Comparison of ENCODE assay signal across 18 cellular contexts in the genomic region with DNA sequence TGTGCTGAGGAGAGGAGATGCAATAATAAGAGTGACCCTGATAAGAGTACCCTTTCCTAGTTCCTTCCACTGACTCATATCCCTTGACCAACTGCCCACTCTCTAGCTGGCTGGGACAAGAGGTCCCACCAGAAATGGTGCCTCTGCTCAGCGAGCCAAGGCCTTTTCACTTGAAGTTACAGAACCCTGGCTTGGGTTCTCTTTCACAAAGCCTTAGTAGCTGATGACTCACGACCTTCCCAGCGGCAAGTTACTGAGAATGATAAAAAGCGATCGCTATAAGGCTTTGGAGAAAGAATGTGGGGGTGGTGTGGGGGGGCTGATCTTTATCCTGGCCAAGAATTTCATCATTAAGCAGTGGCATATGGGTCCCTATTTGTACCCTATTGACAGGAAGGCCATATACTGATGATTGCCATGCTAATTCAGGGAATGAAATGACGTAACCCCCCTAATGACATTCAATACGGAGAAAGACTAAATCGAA.
DNase-seq lines count a peak whose midpoint lies in the region; ATAC-seq, FAIRE-seq and TF ChIP-seq lines count a peak whose summit lies in the region.
"Had no signal": no experiment of that assay in that cellular context is flagged by ENCODE, and none has a peak within 500 bp of the region (broad histone marks: within the 10 kb centered on the region; RNA-seq: fewer than 3 reads in every experiment).

No MANE protein-coding gene starts in this region.

- TF ChIP-seq POLR2A in HepG2 (IDR thresholded peaks at IDR 0.05; ENCODE audit: insufficient read depth in 1 of 2, low read depth in 2 of 2, low read length in 2 of 2) (no peak), right lobe of liver (IDR thresholded peaks at IDR 0.05) (no peak), GM12891 (IDR thresholded peaks at IDR 0.05; ENCODE audit: low read depth, low read length) (no peak)

- no peak overlapping the region for H4K8ac ChIP-seq in mesendoderm (ENCODE audit: low read depth, low read length)

- no peak overlapping the region for H3K56ac ChIP-seq in mesendoderm (ENCODE audit: low read length)

- POLR2A ChIA-PET in HepG2 (lab: Yijun Ruan, JAX): no interaction called here

- no peak overlapping the region for H2BK120ac ChIP-seq in mesendoderm (ENCODE audit: low read depth, low read length)

- no peak overlapping the region for H2BK15ac ChIP-seq in mesendoderm (replicated peaks; ENCODE audit: low read depth)

- H3K79me2 ChIP-seq in HepG2 (ENCODE audit: insufficient read depth, low read length) (no peaks in the 10 kb centered on the region), fibroblast of lung (ENCODE audit: control insufficient read depth, insufficient read depth, low read length) (no peaks in the 10 kb centered on the region), mesendoderm (ENCODE audit: control insufficient read depth, insufficient read depth, low read length) (no peaks in the 10 kb centered on the region)

- intact Hi-C loops in HepG2 (cut with micrococcal nuclease; ENCODE audit: unreplicated experiment) (no loop called here), right lobe of liver (cut with DNase I) (no loop called here)

- H3K27ac ChIP-seq in HepG2 (ENCODE audit: extremely low read length, insufficient read depth, low read length) (no peak overlapping the region), right lobe of liver (no peak overlapping the region), fibroblast of lung (ENCODE audit: insufficient read depth, low read length) (no peak overlapping the region), mesendoderm (ENCODE audit: low read depth, low read length) (no peak overlapping the region)

- TF ChIP-seq EP300 in HepG2 (IDR thresholded peaks at IDR 0.05; ENCODE audit: low read depth in 2 of 2, low read length in 2 of 2): no peak
- TF ChIP-seq EP300 in HepG2 (CRISPR knock-in tag; IDR thresholded peaks at IDR 0.05; ENCODE audit: borderline replicate concordance): no peak

- WGBS in HepG2 (ENCODE audit: low lambda C conversion rate): 50% methylated on average over 8 of the region's 8 CpGs
- 85% methylated on average over 7 of the region's 8 CpGs for WGBS in right lobe of liver (ENCODE audit: insufficient coverage, low coverage, low lambda C conversion rate, missing lambda C conversion rate)
- WGBS in mesendoderm (ENCODE audit: extremely low coverage, insufficient coverage, low lambda C conversion rate): no CpG with 5 or more reads among the region's 8 CpGs

- TF ChIP-seq CTCF in HepG2 (CRISPR knock-in tag; IDR thresholded peaks at IDR 0.05) (no peak), right lobe of liver (IDR thresholded peaks at IDR 0.05) (no peak), fibroblast of lung (conservative IDR thresholded peaks at IDR 0.05 in 1 of 2, IDR thresholded peaks at IDR 0.05 in 1 of 2; ENCODE audit: low read depth in 1 of 2, low read length in 2 of 2) (no peak)

- ATAC-seq in HepG2: no peak
- no peak for ATAC-seq in right lobe of liver
- ATAC-seq: stimulated activated effector memory CD8-positive, alpha-beta T cell treated with anti-CD3 and anti-CD28 coated beads, Interleukin-12 subunit alpha, Interleukin-12 subunit beta, amount 100 ng/mL, for 72 hours had no signal

- H3K9ac ChIP-seq in HepG2 (ENCODE audit: insufficient read depth, low read depth, low read length) (no peak overlapping the region), fibroblast of lung (ENCODE audit: insufficient read depth, low read length) (no peak overlapping the region), mesendoderm (ENCODE audit: low read length) (no peak overlapping the region)

- H3K4me3 ChIP-seq in HepG2 (replicated peaks in 1 of 3; ENCODE audit: insufficient read depth in 1 of 3, low read depth in 2 of 3, low read length in 3 of 3) (no peak overlapping the region), right lobe of liver (no peak overlapping the region), fibroblast of lung (replicated peaks in 1 of 4; ENCODE audit: control extremely low read depth in 1 of 4, insufficient read depth in 1 of 4, low read depth in 3 of 4, low read length in 4 of 4) (no peak overlapping the region), mesendoderm (ENCODE audit: low read length) (no peak overlapping the region)

- H2AFZ ChIP-seq in HepG2 (ENCODE audit: low read length) (no peak overlapping the region), fibroblast of lung (ENCODE audit: low read length) (no peak overlapping the region)

- no peak overlapping the region for H3K4me2 ChIP-seq in HepG2 (ENCODE audit: low read depth, low read length)
- no peak overlapping the region for H3K4me2 ChIP-seq in fibroblast of lung (ENCODE audit: extremely low read depth, insufficient read depth, low read length)
- no peak overlapping the region for H3K4me2 ChIP-seq in mesendoderm (ENCODE audit: low read length)

- BruUV-seq in HepG2 (replicated peaks; lab: Mats Ljungman, UMichigan): no TSS peak

- CTCF ChIA-PET in HepG2 (lab: Yijun Ruan, JAX; ENCODE audit: low intra/inter-chr PET ratio, low total read pairs): no interaction called here

- no peak overlapping the region for H3K18ac ChIP-seq in mesendoderm (ENCODE audit: low read length)

- no peaks in the 10 kb centered on the region for H4K20me1 ChIP-seq in HepG2 (ENCODE audit: insufficient read depth, low read length)
- H4K20me1 ChIP-seq in fibroblast of lung (ENCODE audit: control insufficient read depth, extremely low read depth, insufficient read depth, low read length): no peaks in the 10 kb centered on the region

- no peaks in the 10 kb centered on the region for H3K9me3 ChIP-seq in HepG2 (ENCODE audit: low read length)
- H3K9me3 ChIP-seq in right lobe of liver: no peaks in the 10 kb centered on the region
- H3K9me3 ChIP-seq in fibroblast of lung (ENCODE audit: control insufficient read depth, insufficient read depth, low read depth, low read length): no peaks in the 10 kb centered on the region

- no peak for DNase-seq in HepG2 (ENCODE audit: low spot score)
- DNase-seq in right lobe of liver: no peak
- peak; percentile 50 to 83 for DNase-seq in fibroblast of lung (ENCODE audit: low read depth in 2 of 2)
- DNase-seq in mesendoderm: peak; percentile 42
- no peak for DNase-seq in DMS114 treated with DMSO at 0.1 percent for 48 hours (lab: John Stamatoyannopoulos, UW; ENCODE audit: unreplicated experiment)
- no peak for DNase-seq in activated naive CD4-positive, alpha-beta T cell (lab: John Stamatoyannopoulos, UW)
- no peak for DNase-seq in GM12891 (ENCODE audit: insufficient read length, low spot score)
- no peak for DNase-seq in stimulated activated CD4-positive, alpha-beta T cell treated with anti-CD3 and anti-CD28 coated beads, Interleukin-2, amount 100 ng/mL, for 48 hours
- DNase-seq: 8988T; activated CD4-positive, alpha-beta T cell treated with anti-CD3 and anti-CD28 coated beads, Interleukin-2, amount 50 U/mL, for 1 hour; CD4-positive, alpha-beta T cell; effector memory CD4-positive, alpha-beta T cell; GDM1; kidney; NCI-H187; stimulated activated CD4-positive, alpha-beta T cell treated with anti-CD3 and anti-CD28 coated beads, Interleukin-4, amount 100 ng/mL, for 4 hours had no signal

- H4K5ac ChIP-seq in mesendoderm (ENCODE audit: low read length): no peak overlapping the region

- no peak overlapping the region for H2AK5ac ChIP-seq in mesendoderm (ENCODE audit: low read length)

- no peak for TF ChIP-seq RAD21 in HepG2 (CRISPR knock-in tag; IDR thresholded peaks at IDR 0.05)

- H3K36me3 ChIP-seq in HepG2 (replicated peaks in 1 of 2; ENCODE audit: control insufficient read depth in 1 of 2, insufficient read depth in 2 of 2, low read length in 2 of 2): no peaks in the 10 kb centered on the region
- H3K36me3 ChIP-seq in right lobe of liver: no peaks in the 10 kb centered on the region
- H3K36me3 ChIP-seq in fibroblast of lung (ENCODE audit: control insufficient read depth, insufficient read depth, low read length): no peaks in the 10 kb centered on the region
- no peaks in the 10 kb centered on the region for H3K36me3 ChIP-seq in mesendoderm (ENCODE audit: control insufficient read depth, insufficient read depth, low read length)

- H3K27me3 ChIP-seq in HepG2 (ENCODE audit: control insufficient read depth in 1 of 2, insufficient read depth in 2 of 2, low read length in 2 of 2) (no peaks in the 10 kb centered on the region), right lobe of liver (no peaks in the 10 kb centered on the region), fibroblast of lung (ENCODE audit: control insufficient read depth, insufficient read depth, low read length) (no peaks in the 10 kb centered on the region), mesendoderm (ENCODE audit: insufficient read depth, low read length, poor library complexity) (no peaks in the 10 kb centered on the region)

- FAIRE-seq in HepG2 (lab: Jason Lieb, UNC) (no peak), GM12891 (lab: Jason Lieb, UNC) (no peak)
- FAIRE-seq: frontal cortex, kidney had no signal

- in situ Hi-C loops in HepG2 (cut with HindIII; ENCODE audit: extremely low pct_ligation_motif_present, low pct_unique_long_range_greater_than_20kb): no loop called here

- no peak overlapping the region for H3K4ac ChIP-seq in mesendoderm (ENCODE audit: low read depth, low read length)

- H3K23ac ChIP-seq in mesendoderm (ENCODE audit: low read length): no peak overlapping the region

- H3K4me1 ChIP-seq in HepG2 (ENCODE audit: insufficient read depth, low read length) (no peaks in the 10 kb centered on the region), right lobe of liver (peaks cover 0 to 5% (median 0%) of the 10 kb centered on the region in 4 donors), fibroblast of lung (ENCODE audit: control insufficient read depth, extremely low read depth, insufficient read depth, low read length) (no peaks in the 10 kb centered on the region), mesendoderm (ENCODE audit: control insufficient read depth, low read depth, low read length) (peaks cover 2% of the 10 kb centered on the region)

- no peaks in the 10 kb centered on the region for H3K79me1 ChIP-seq in mesendoderm (ENCODE audit: low read length)

- H2BK5ac ChIP-seq in mesendoderm (ENCODE audit: low read length): no peak overlapping the region

TF ChIP-seq in HepG2, 621 proteins besides CTCF, POLR2A, EP300 and RAD21:
- TF ChIP-seq ATF7 (IDR thresholded peaks at IDR 0.05) (peak; percentile 63), ATF7 (CRISPR knock-in tag; IDR thresholded peaks at IDR 0.05) (no peak), ZNF543 (CRISPR knock-in tag; IDR thresholded peaks at IDR 0.05) (no peak), BRCA1 (CRISPR knock-in tag; IDR thresholded peaks at IDR 0.05) (no peak), CREB1 (IDR thresholded peaks at IDR 0.05) (peak; percentile 7; the same call in 1 of the 2 replicates), CREB1 (CRISPR knock-in tag; IDR thresholded peaks at IDR 0.05) (no peak)

TF ChIP-seq in GM12891, 5 proteins besides CTCF, POLR2A, EP300 and RAD21:
- TF ChIP-seq TAF1 (IDR thresholded peaks at IDR 0.05; ENCODE audit: low read depth, low read length) (no peak), POU2F2 (IDR thresholded peaks at IDR 0.05; ENCODE audit: low read depth, low read length) (no peak), PAX5 (IDR thresholded peaks at IDR 0.05; ENCODE audit: insufficient read depth, low read length, severe bottlenecking) (no peak), SPI1 (IDR thresholded peaks at IDR 0.05; ENCODE audit: low read depth, low read length) (no peak), POLR2AphosphoS5 (IDR thresholded peaks at IDR 0.05; ENCODE audit: low read depth, low read length) (no peak)

Comparison
In these comparisons a context has a peak if more than half of its experiments do, and no peak if none do; other contexts are left out.
1. DNase-seq: peak in fibroblast of lung (2 of 2) and mesendoderm (single experiment); none in HepG2 (single experiment), right lobe of liver (0 of 3), DMS114 treated with DMSO at 0.1 percent for 48 hours (single experiment), activated naive CD4-positive, alpha-beta T cell (0 of 4), GM12891 (single experiment) and stimulated activated CD4-positive, alpha-beta T cell treated with anti-CD3 and anti-CD28 coated beads, Interleukin-2, amount 100 ng/mL, for 48 hours (0 of 2).